Comparison of ENCODE assay signal across 1 cellular context in the genomic region with DNA sequence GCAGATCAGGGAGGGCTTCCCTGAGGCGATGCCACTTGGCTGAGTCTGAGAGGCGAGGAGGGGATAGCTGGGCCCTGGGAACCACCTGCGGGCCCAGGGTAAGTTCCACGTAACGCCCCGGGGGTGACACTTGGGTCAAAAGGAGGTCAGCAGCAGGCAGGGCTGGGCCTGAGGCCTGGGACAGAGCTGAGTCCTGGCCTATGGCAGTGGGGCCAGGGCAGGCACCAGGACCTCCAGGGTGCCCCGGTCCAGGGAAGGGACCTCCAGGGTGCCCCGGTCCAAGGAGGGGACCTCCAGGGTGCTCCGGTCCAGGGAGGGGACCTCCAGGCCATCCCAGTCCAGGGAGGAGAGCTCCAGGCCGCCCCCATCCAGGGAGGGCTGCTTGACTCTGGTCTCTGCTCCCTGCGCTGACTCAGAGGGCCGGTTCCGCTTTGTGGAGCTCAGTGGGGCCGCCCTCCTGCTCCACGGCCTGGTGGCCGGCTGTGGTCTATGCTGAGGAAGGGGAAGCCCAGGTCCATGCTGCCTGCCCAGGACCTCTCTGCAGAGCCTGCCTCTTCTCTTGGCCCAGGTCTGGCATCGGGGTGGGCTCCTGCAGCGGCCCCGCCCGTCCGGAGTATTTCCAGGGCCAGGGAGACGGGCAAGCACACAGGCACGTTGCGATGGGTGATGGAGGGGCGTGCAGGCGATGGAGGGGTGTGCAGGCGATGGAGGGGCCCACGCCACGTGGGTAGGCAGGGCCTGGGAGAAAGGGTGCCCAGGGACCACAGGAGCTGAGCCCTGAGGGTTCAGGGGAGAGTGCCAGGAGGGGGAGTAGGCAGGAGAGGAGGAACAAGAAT.
TF ChIP-seq lines count a peak whose summit lies in the region.

No MANE protein-coding gene starts in this region.

TF ChIP-seq in GM12878, 131 proteins besides CTCF, POLR2A, EP300 and RAD21 (continued from another document):
- TF ChIP-seq WRNIP1 (IDR thresholded peaks at IDR 0.05; ENCODE audit: borderline replicate concordance, low read depth, low read length) (no peak), TARDBP (IDR thresholded peaks at IDR 0.05; ENCODE audit: borderline replicate concordance) (no peak)
